In the genomic region with DNA sequence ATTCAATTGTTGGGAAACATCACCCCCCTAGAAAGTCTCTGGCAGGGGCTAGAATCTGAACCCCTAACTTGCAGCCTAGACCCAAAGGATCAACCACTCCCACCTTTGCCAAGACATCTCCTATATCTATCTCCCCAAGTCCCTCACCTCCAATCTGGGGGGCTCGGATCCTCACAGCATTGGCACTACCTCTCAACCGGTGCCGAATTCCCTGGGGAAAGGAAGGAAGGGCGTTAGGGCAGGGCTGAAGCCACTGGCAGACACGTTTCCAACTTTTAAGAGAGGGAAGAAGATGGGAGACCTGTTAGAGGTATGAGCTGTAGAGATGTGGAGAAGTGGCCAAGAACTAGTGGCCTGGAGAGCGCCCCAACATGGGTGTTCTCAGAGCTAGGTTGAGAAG, we compare ENCODE assay signal across 22 cellular contexts. TPM values are rescaled to one million over a fixed set of nuclear protein-coding genes. Genes with fewer than 3 reads are reported as not detected.
A peak's percentile ranks its signal among the peaks of the same experiment; 100 is the strongest.
DNase-seq lines count a peak whose midpoint lies in the region; ATAC-seq and TF ChIP-seq lines count a peak whose summit lies in the region.
"Had no signal": no experiment of that assay in that cellular context is flagged by ENCODE, and none has a peak within 500 bp of the region (broad histone marks: within the 10 kb centered on the region; RNA-seq: fewer than 3 reads in every experiment).

No MANE protein-coding gene starts in this region.

- intact Hi-C loops in left cardiac atrium (cut with DNase I), result loop anchor here in 1 of 2 donors (5.0 kb wide), 2 partner anchors 93 to 147 kb away; partner anchors contain the start of genes HDAC6 and TFE3

- peak overlapping the region; percentile 3 for H3K27ac Mint-ChIP-seq in activated T-cell treated with anti-CD3 and anti-CD28 coated beads, Interleukin-2, amount 50 U/mL, for 72 hours
- H3K27ac Mint-ChIP-seq in WTC11 (no peak overlapping the region), memory B cell (peak overlapping the region; percentile 84)
- peak overlapping the region; percentile 49 for H3K27ac Mint-ChIP-seq in stimulated activated naive B cell treated with anti-CD40 and anti-IgM and Interleukin-4, amounts not matched to agents 10 μg/mL and 1 μg/mL and 100 μg/mL, for 72 hours
- H3K27ac Mint-ChIP-seq: HFFc6 had no signal

- ATAC-seq in activated T-cell treated with anti-CD3 and anti-CD28 coated beads, Interleukin-2, amount 50 U/mL, for 72 hours (replicated peaks in 1 of 2), result no peak
- ATAC-seq in WTC11 (no peak), memory B cell (ENCODE audit: low read depth) (no peak), left cardiac atrium (no peak)
- ATAC-seq in stimulated activated naive B cell treated with anti-CD40 and anti-IgM and Interleukin-4, amounts not matched to agents 10 μg/mL and 1 μg/mL and 100 μg/mL, for 72 hours (replicated peaks), result no peak
- ATAC-seq: right cardiac atrium had no signal

- no peak for DNase-seq in activated T-cell treated with anti-CD3 and anti-CD28 coated beads, Interleukin-2, amount 50 U/mL, for 72 hours
- DNase-seq in activated T-cell treated with anti-CD3 and anti-CD28 coated beads for 4 hours (no peak), WTC11 (ENCODE audit: low spot score) (no peak), memory B cell (ENCODE audit: low spot score in 2 of 2) (no peak), left cardiac atrium (no peak), GM10248 (ENCODE audit: extremely low spot score) (no peak), NCI-H1694 (lab: John Stamatoyannopoulos, UW) (no peak)
- DNase-seq in stimulated activated naive B cell treated with anti-CD40 and anti-IgM and Interleukin-4, amounts not matched to agents 10 μg/mL and 1 μg/mL and 100 μg/mL, for 72 hours, result no peak
- DNase-seq: activated CD4-positive, alpha-beta T cell treated with anti-CD3 and anti-CD28 coated beads, Interleukin-2, amount 50 U/mL, for 48 hours; cortex of kidney; foreskin melanocyte; HFFc6; KBM-7; mesenchymal stem cell; MM.1S; naive B cell; NCI-H1436 treated with DMSO at 0.1 percent for 48 hours; right cardiac atrium; spleen; stimulated activated CD4-positive, alpha-beta T cell treated with anti-CD3 and anti-CD28 coated beads, Interleukin-4, amount 100 ng/mL, for 1 hour; stimulated activated naive CD4-positive, alpha-beta T cell had no signal

- no peak for TF ChIP-seq CTCF in WTC11 (IDR thresholded peaks at IDR 0.05)
- no peak for TF ChIP-seq CTCF in GM10248 (IDR thresholded peaks at IDR 0.05; ENCODE audit: control extremely low read depth, extremely low read depth, low read depth, missing control alignments)

- H3K9me3 Mint-ChIP-seq in activated T-cell treated with anti-CD3 and anti-CD28 coated beads, Interleukin-2, amount 50 U/mL, for 72 hours, result no peaks in the 10 kb centered on the region
- no peaks in the 10 kb centered on the region for H3K9me3 Mint-ChIP-seq in WTC11
- no peaks in the 10 kb centered on the region for H3K9me3 Mint-ChIP-seq in memory B cell
- H3K9me3 Mint-ChIP-seq in stimulated activated naive B cell treated with anti-CD40 and anti-IgM and Interleukin-4, amounts not matched to agents 10 μg/mL and 1 μg/mL and 100 μg/mL, for 72 hours, result no peaks in the 10 kb centered on the region
- H3K9me3 Mint-ChIP-seq: HFFc6 had no signal

- H3K27me3 Mint-ChIP-seq in activated T-cell treated with anti-CD3 and anti-CD28 coated beads, Interleukin-2, amount 50 U/mL, for 72 hours (ENCODE audit: low read depth), result peaks cover 19% of the 10 kb centered on the region
- peaks cover 4% of the 10 kb centered on the region; the same call in 1 of the 2 replicates for H3K27me3 Mint-ChIP-seq in WTC11 (ENCODE audit: low read depth)
- H3K27me3 Mint-ChIP-seq in memory B cell, result peaks cover 1% of the 10 kb centered on the region
- H3K27me3 Mint-ChIP-seq in stimulated activated naive B cell treated with anti-CD40 and anti-IgM and Interleukin-4, amounts not matched to agents 10 μg/mL and 1 μg/mL and 100 μg/mL, for 72 hours, result peaks cover 0 to 4% of the 10 kb centered on the region in 2 donors

- H3K36me3 Mint-ChIP-seq in activated T-cell treated with anti-CD3 and anti-CD28 coated beads, Interleukin-2, amount 50 U/mL, for 72 hours (ENCODE audit: insufficient read depth in 2 of 2), result peaks cover 1 to 3% of the 10 kb centered on the region in 2 donors
- peaks cover 10% of the 10 kb centered on the region; the same call in 1 of the 2 replicates for H3K36me3 Mint-ChIP-seq in WTC11
- peaks cover 5% of the 10 kb centered on the region for H3K36me3 Mint-ChIP-seq in memory B cell
- H3K36me3 Mint-ChIP-seq in stimulated activated naive B cell treated with anti-CD40 and anti-IgM and Interleukin-4, amounts not matched to agents 10 μg/mL and 1 μg/mL and 100 μg/mL, for 72 hours, result peaks cover 0 to 10% of the 10 kb centered on the region in 2 donors
- H3K36me3 Mint-ChIP-seq: naive B cell had no signal

- CTCF ChIA-PET in WTC11 (lab: Charles Lee) (no interaction called here), GM10248 (lab: Yijun Ruan, JAX) (no interaction called here)

- peaks cover 39% of the 10 kb centered on the region for H3K4me1 Mint-ChIP-seq in activated T-cell treated with anti-CD3 and anti-CD28 coated beads, Interleukin-2, amount 50 U/mL, for 72 hours (ENCODE audit: low read depth)
- H3K4me1 Mint-ChIP-seq in WTC11, result peaks cover 18% of the 10 kb centered on the region
- H3K4me1 Mint-ChIP-seq in memory B cell, result peaks cover 22% of the 10 kb centered on the region
- peaks cover 7 to 26% of the 10 kb centered on the region in 2 donors for H3K4me1 Mint-ChIP-seq in stimulated activated naive B cell treated with anti-CD40 and anti-IgM and Interleukin-4, amounts not matched to agents 10 μg/mL and 1 μg/mL and 100 μg/mL, for 72 hours

- POLR2A ChIA-PET in WTC11 (lab: Charles Lee), result no interaction called here
- POLR2A ChIA-PET in GM10248 (lab: Yijun Ruan, JAX), result no interaction called here

- H3K4me3 Mint-ChIP-seq in activated T-cell treated with anti-CD3 and anti-CD28 coated beads, Interleukin-2, amount 50 U/mL, for 72 hours, result peak overlapping the region; percentile 16 to 30
- H3K4me3 Mint-ChIP-seq in WTC11, result peak overlapping the region; percentile 39
- H3K4me3 Mint-ChIP-seq in memory B cell, result no peak overlapping the region
- no peak overlapping the region for H3K4me3 Mint-ChIP-seq in stimulated activated naive B cell treated with anti-CD40 and anti-IgM and Interleukin-4, amounts not matched to agents 10 μg/mL and 1 μg/mL and 100 μg/mL, for 72 hours

TF ChIP-seq in WTC11, 78 proteins besides CTCF, POLR2A, EP300 and RAD21:
- TF ChIP-seq ELF4 (CRISPR knock-in tag; IDR thresholded peaks at IDR 0.05; ENCODE audit: low read depth) (no peak), EMX1 (CRISPR knock-in tag; IDR thresholded peaks at IDR 0.05) (no peak), ETV6 (CRISPR knock-in tag; IDR thresholded peaks at IDR 0.05) (no peak), TP53 (CRISPR knock-in tag; IDR thresholded peaks at IDR 0.05) (no peak)

RNA-seq across cellular contexts. Expression of gene TIMM17B, which starts 2.7 kb away (rescaled TPM):
- 10 to 100 TPM; 73.6 to 90.1 TPM for total RNA-seq in activated T-cell treated with anti-CD3 and anti-CD28 coated beads, Interleukin-2, amount 50 U/mL, for 72 hours
- total RNA-seq in WTC11 (2021) (99.6 to 120 TPM (median 114 TPM) in 3 replicates), left cardiac atrium (10 to 100 TPM; 52.4 to 60.3 TPM)

RNA-seq across cellular contexts. Expression of gene PQBP1, which starts 2.8 kb away (rescaled TPM):
- 100 to 1,000 TPM; 114 to 125 TPM for total RNA-seq in activated T-cell treated with anti-CD3 and anti-CD28 coated beads, Interleukin-2, amount 50 U/mL, for 72 hours
- total RNA-seq in WTC11 (2021), result 79.4 to 81.2 TPM (median 81.2 TPM) in 3 replicates
- 10 to 100 TPM; 49.5 to 63.7 TPM for total RNA-seq in left cardiac atrium

RNA-seq across cellular contexts. Expression of gene SLC35A2, which starts 16.6 kb away (rescaled TPM):
- total RNA-seq in activated T-cell treated with anti-CD3 and anti-CD28 coated beads, Interleukin-2, amount 50 U/mL, for 72 hours, result 10 to 100 TPM; 30.8 to 32.7 TPM
- total RNA-seq in WTC11 (2021) (18.0 to 21.0 TPM (median 20.2 TPM) in 3 replicates), left cardiac atrium (10 to 100 TPM; 13.8 to 17.4 TPM)

RNA-seq across cellular contexts. Expression of gene PIM2, which starts 23.9 kb away (rescaled TPM):
- 100 to 1,000 TPM; 550 to 563 TPM for total RNA-seq in activated T-cell treated with anti-CD3 and anti-CD28 coated beads, Interleukin-2, amount 50 U/mL, for 72 hours
- total RNA-seq in WTC11 (2021) (146 to 184 TPM (median 182 TPM) in 3 replicates), left cardiac atrium (1 to 10 TPM; 4.0 to 5.5 TPM)

RNA-seq across cellular contexts. Expression of gene PCSK1N, which starts 59.5 kb away (rescaled TPM):
- 1 to 10 TPM; 1.9 to 2.8 TPM for total RNA-seq in activated T-cell treated with anti-CD3 and anti-CD28 coated beads, Interleukin-2, amount 50 U/mL, for 72 hours
- total RNA-seq in WTC11 (2021) (7.4 to 8.0 TPM (median 7.5 TPM) in 3 replicates), left cardiac atrium (1 to 10 TPM; 3.9 to 9.8 TPM)
- total RNA-seq: HFFc6, OCI-LY7 had no signal

Comparison
In these comparisons a context has a peak if more than half of its experiments do, and no peak if none do; other contexts are left out.
1. H3K4me3 Mint-ChIP-seq: peak in activated T-cell treated with anti-CD3 and anti-CD28 coated beads, Interleukin-2, amount 50 U/mL, for 72 hours (2 of 2) and WTC11 (single experiment); none in memory B cell (single experiment) and stimulated activated naive B cell treated with anti-CD40 and anti-IgM and Interleukin-4, amounts not matched to agents 10 μg/mL and 1 μg/mL and 100 μg/mL, for 72 hours (0 of 2).